Comparison of ENCODE assay signal across 9 cellular contexts in the genomic region with DNA sequence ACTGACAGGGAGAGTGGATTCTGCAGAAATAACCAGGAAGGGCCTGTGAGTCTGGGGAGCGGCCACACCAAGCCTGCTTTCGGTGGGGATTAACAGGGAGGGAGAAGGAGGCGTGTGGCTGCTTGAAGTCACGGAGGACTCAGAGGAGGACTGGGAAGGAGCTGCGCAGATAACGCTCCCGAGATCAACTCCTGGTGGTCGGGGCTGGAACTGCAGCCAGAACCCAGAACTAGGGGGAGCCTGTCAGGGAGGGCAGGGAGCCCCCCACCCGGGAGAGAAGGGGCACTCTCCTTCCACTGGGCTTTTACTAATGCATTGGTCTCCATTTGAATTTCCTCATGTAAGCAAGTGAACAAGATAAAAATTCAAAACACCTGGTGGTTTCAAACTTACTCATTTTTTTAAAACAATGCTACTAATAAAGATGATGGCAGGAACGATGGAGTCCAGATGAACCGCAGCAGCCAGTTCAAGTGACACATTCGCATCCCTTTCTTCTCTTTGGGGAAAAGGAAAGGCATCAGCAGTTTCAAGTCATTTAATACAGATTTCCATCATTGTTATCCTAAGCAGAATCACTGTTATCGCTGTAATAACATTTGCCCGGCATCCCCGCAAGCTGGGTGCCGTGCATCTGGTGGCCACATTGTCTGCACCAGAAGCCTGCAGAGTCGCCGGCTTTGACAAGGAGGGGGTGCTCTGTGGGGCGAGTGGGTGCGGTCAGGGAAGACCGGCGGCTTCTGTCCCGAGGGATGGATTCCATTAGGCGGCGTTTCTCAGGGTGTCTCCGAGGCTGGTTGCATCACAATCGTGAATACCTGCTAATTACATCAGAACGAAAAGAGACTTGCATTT.
DNase-seq lines count a peak whose midpoint lies in the region; ATAC-seq, FAIRE-seq and TF ChIP-seq lines count a peak whose summit lies in the region.
"Had no signal": no experiment of that assay in that cellular context is flagged by ENCODE, and none has a peak within 500 bp of the region (broad histone marks: within the 10 kb centered on the region; RNA-seq: fewer than 3 reads in every experiment).

No MANE protein-coding gene starts in this region.

- H3K79me2 ChIP-seq in OCI-LY3 (ENCODE audit: low read length): no peaks in the 10 kb centered on the region

- no peaks in the 10 kb centered on the region for H3K36me3 ChIP-seq in OCI-LY3 (replicated peaks; ENCODE audit: low read depth, low read length)
- H3K36me3 ChIP-seq in heart right ventricle: no peaks in the 10 kb centered on the region
- no peaks in the 10 kb centered on the region for H3K36me3 ChIP-seq in sigmoid colon

- no peak overlapping the region for H3K4me2 ChIP-seq in OCI-LY3 (ENCODE audit: low read length)

- peak; percentile 50 for TF ChIP-seq CTCF in OCI-LY3 (IDR thresholded peaks at IDR 0.05; ENCODE audit: low read depth, low read length)
- TF ChIP-seq CTCF in heart right ventricle (IDR thresholded peaks at IDR 0.05): peak; percentile 73 to 85 (median 79)
- peak; percentile 12 to 72 (median 46) for TF ChIP-seq CTCF in sigmoid colon (IDR thresholded peaks at IDR 0.05)

- H3K4me1 ChIP-seq in OCI-LY3 (ENCODE audit: low read length): no peaks in the 10 kb centered on the region
- peaks cover 0 to 22% (median 6%) of the 10 kb centered on the region in 9 donors for H3K4me1 ChIP-seq in heart right ventricle
- H3K4me1 ChIP-seq in sigmoid colon: peaks cover 0 to 4% (median 0%) of the 10 kb centered on the region in 4 donors

- no peaks in the 10 kb centered on the region for H3K4me1 Mint-ChIP-seq in activated naive CD4-positive, alpha-beta T cell treated with anti-CD3 and anti-CD28 coated beads for 36 hours (ENCODE audit: low read depth)

- no peak overlapping the region for H3K27ac ChIP-seq in OCI-LY3 (ENCODE audit: low read length)
- no peak overlapping the region for H3K27ac ChIP-seq in heart right ventricle
- H3K27ac ChIP-seq in sigmoid colon: no peak overlapping the region

- H3K27me3 ChIP-seq in OCI-LY3 (ENCODE audit: low read depth, low read length): no peaks in the 10 kb centered on the region
- peaks cover 0 to 93% (median 62%) of the 10 kb centered on the region in 7 donors for H3K27me3 ChIP-seq in heart right ventricle
- peaks cover 5 to 96% (median 33%) of the 10 kb centered on the region in 3 donors for H3K27me3 ChIP-seq in sigmoid colon

- CTCF ChIA-PET in activated naive CD4-positive, alpha-beta T cell treated with anti-CD3 and anti-CD28 coated beads for 36 hours (lab: Charles Lee): interaction anchor here (0.7 to 0.9 kb wide), 2 partner anchors 197 to 458 kb away, joined by 3 to 4 read pairs; no protein-coding TSS in a partner anchor

- DNase-seq in GM12892 (ENCODE audit: insufficient read length): peak; percentile 42
- DNase-seq in activated naive CD4-positive, alpha-beta T cell treated with anti-CD3 and anti-CD28 coated beads for 36 hours: peak; percentile 58
- DNase-seq in heart right ventricle: peak; percentile 62 to 79
- DNase-seq in sigmoid colon: no peak
- no peak for DNase-seq in NCI-H2107 (lab: John Stamatoyannopoulos, UW)

- H3K4me3 Mint-ChIP-seq in activated naive CD4-positive, alpha-beta T cell treated with anti-CD3 and anti-CD28 coated beads for 36 hours: no peak overlapping the region
- H3K4me3 Mint-ChIP-seq: activated naive CD8-positive, alpha-beta T cell had no signal

- TF ChIP-seq POLR2A in GM12892 (IDR thresholded peaks at IDR 0.05; ENCODE audit: low read depth, low read length) (no peak), sigmoid colon (IDR thresholded peaks at IDR 0.05) (no peak)

- H2AFZ ChIP-seq in OCI-LY3 (ENCODE audit: low read depth, low read length): no peak overlapping the region

- whole genome bisulfite sequencing in heart right ventricle, 2 donors: 7 to 9% methylated on average over 28 of the region's 28 CpGs
- WGBS in sigmoid colon, 2 donors: 34 to 39% methylated on average over 28 of the region's 28 CpGs

- H3K9me3 ChIP-seq in OCI-LY3 (ENCODE audit: insufficient read depth, low read length) (no peaks in the 10 kb centered on the region), heart right ventricle (peaks cover 0 to 6% (median 0%) of the 10 kb centered on the region in 11 donors), sigmoid colon (peaks cover 0 to 3% (median 0%) of the 10 kb centered on the region in 4 donors)

- TF ChIP-seq EP300 in sigmoid colon (IDR thresholded peaks at IDR 0.05): no peak

- no peaks in the 10 kb centered on the region for H3K9me3 Mint-ChIP-seq in activated naive CD4-positive, alpha-beta T cell treated with anti-CD3 and anti-CD28 coated beads for 36 hours

- FAIRE-seq in GM12892 (lab: Jason Lieb, UNC): no peak

- peak in 7 of 8 donors; percentile 72 to 89 (median 82) for ATAC-seq in heart right ventricle
- ATAC-seq in HG02763 (IDR thresholded peaks at IDR 0.05; ENCODE audit: unreplicated experiment): no peak
- no peak for ATAC-seq in GM18511 (IDR thresholded peaks at IDR 0.05; ENCODE audit: unreplicated experiment)

- no peaks in the 10 kb centered on the region for H3K36me3 Mint-ChIP-seq in activated naive CD4-positive, alpha-beta T cell treated with anti-CD3 and anti-CD28 coated beads for 36 hours (ENCODE audit: low read depth)
- H3K36me3 Mint-ChIP-seq: activated naive CD8-positive, alpha-beta T cell had no signal

- no peak overlapping the region for H3K4me3 ChIP-seq in OCI-LY3 (ENCODE audit: low read length)
- peak overlapping the region in 6 of 10 donors; percentile 2 to 28 (median 24) for H3K4me3 ChIP-seq in heart right ventricle
- H3K4me3 ChIP-seq in sigmoid colon: no peak overlapping the region

- intact Hi-C loops in activated naive CD4-positive, alpha-beta T cell treated with anti-CD3 and anti-CD28 coated beads for 36 hours (cut with micrococcal nuclease): no loop called here
- intact Hi-C loops in heart right ventricle (cut with DNase I): loop anchor here in 6 of 10 donors (5.0 to 10.0 kb wide), 3 partner anchors 187 to 194 kb away; a partner anchor contains a TSS
- intact Hi-C loops in sigmoid colon (cut with DNase I): no loop called here

- no peak overlapping the region for H3K27ac Mint-ChIP-seq in activated naive CD4-positive, alpha-beta T cell treated with anti-CD3 and anti-CD28 coated beads for 36 hours
- H3K27ac Mint-ChIP-seq: activated naive CD8-positive, alpha-beta T cell had no signal

- no peak overlapping the region for H3K9ac ChIP-seq in OCI-LY3 (ENCODE audit: low read length)

- H3K27me3 Mint-ChIP-seq in activated naive CD4-positive, alpha-beta T cell treated with anti-CD3 and anti-CD28 coated beads for 36 hours (ENCODE audit: low read depth): peaks cover 45% of the 10 kb centered on the region

- H4K20me1 ChIP-seq in OCI-LY3 (ENCODE audit: insufficient read depth, low read length): no peaks in the 10 kb centered on the region

Comparison
In these comparisons a context has a peak if more than half of its experiments do, and no peak if none do; other contexts are left out.
1. DNase-seq: peak in GM12892 (single experiment), activated naive CD4-positive, alpha-beta T cell treated with anti-CD3 and anti-CD28 coated beads for 36 hours (single experiment) and heart right ventricle (2 of 2); none in sigmoid colon (single experiment) and NCI-H2107 (single experiment).
2. H3K4me3 ChIP-seq: peak in heart right ventricle (6 of 10); none in OCI-LY3 (single experiment) and sigmoid colon (0 of 4).
3. ATAC-seq: peak in heart right ventricle (7 of 8); none in HG02763 (single experiment) and GM18511 (single experiment).
4. intact Hi-C loops: an anchor here in heart right ventricle (5.0 to 10.0 kb wide); none called in activated naive CD4-positive, alpha-beta T cell treated with anti-CD3 and anti-CD28 coated beads for 36 hours and sigmoid colon.
5. Peak in every context shown above with its lines, with median percentiles within 50 percentile points of each other: CTCF ChIP-seq.